ENCODE assay signal across 23 cellular contexts in genomic region chr2:100584811-100585210, GRCh38.
"Had no signal": no experiment of that assay in that cellular context is flagged by ENCODE, and none has a peak within 500 bp of the region (broad histone marks: within the 10 kb centered on the region; RNA-seq: fewer than 3 reads in every experiment).

No MANE protein-coding gene starts in this region.

- H3K27ac ChIP-seq: brain microvascular endothelial cell, esophagus muscularis mucosa, gastroesophageal sphincter, heart left ventricle, left ventricle myocardium inferior, neural progenitor cell, tibial nerve, uterus, VCaP had no signal

- H3K36me3 ChIP-seq: brain microvascular endothelial cell, esophagus muscularis mucosa, gastroesophageal sphincter, heart left ventricle, left ventricle myocardium inferior, neural progenitor cell, tibial nerve, uterus had no signal

- H3K27me3 ChIP-seq: brain microvascular endothelial cell, esophagus muscularis mucosa, gastroesophageal sphincter, heart left ventricle, neural progenitor cell, tibial nerve, uterus had no signal

- DNase-seq: activated CD4-positive, alpha-beta T cell treated with anti-CD3 and anti-CD28 coated beads, Interleukin-2, amount 50 U/mL, for 4 hours; activated CD4-positive, CD25-positive, alpha-beta regulatory T cell treated with anti-CD3 and anti-CD28 coated beads, Interleukin-2, amount 50 U/mL, for 72 hours; activated naive CD4-positive, alpha-beta T cell treated with anti-CD3 and anti-CD28 coated beads for 36 hours; activated T-cell treated with anti-CD3 and anti-CD28 coated beads, Interleukin-2, amount 50 U/mL, for 4 hours; aorta; brain microvascular endothelial cell; cortex of kidney; effector CD4-positive, alpha-beta T cell; heart left ventricle; kidney glomerular epithelial cell; left ventricle myocardium inferior; stimulated activated CD4-positive, alpha-beta T cell treated with anti-CD3 and anti-CD28 coated beads, Interleukin-12 subunit alpha, Interleukin-12 subunit beta, amount 100 ng/mL, for 4 hours; stimulated activated CD4-positive, alpha-beta T cell treated with anti-CD3 and anti-CD28 coated beads, Interleukin-2, amount 100 ng/mL, for 24 hours; T-helper 9 cell; uterus had no signal

- H3K4me3 ChIP-seq: esophagus muscularis mucosa, gastroesophageal sphincter, heart left ventricle, left ventricle myocardium inferior, neural progenitor cell, tibial nerve, uterus had no signal

- H3K27ac Mint-ChIP-seq: activated naive CD4-positive, alpha-beta T cell treated with anti-CD3 and anti-CD28 coated beads for 36 hours; neural progenitor cell; progenitor cell of endocrine pancreas; stimulated activated naive CD8-positive, alpha-beta T cell treated with anti-CD3 and anti-CD28 coated beads, Interleukin-15, Interleukin-2, amounts not matched to agents 100 ng/mL and 50 ng/mL, for 24 hours had no signal

- H3K4me1 Mint-ChIP-seq: neural progenitor cell had no signal

- H3K4me3 Mint-ChIP-seq: activated naive CD4-positive, alpha-beta T cell treated with anti-CD3 and anti-CD28 coated beads for 36 hours; activated T-cell treated with anti-CD3 and anti-CD28 coated beads, Interleukin-2, amount 50 U/mL, for 4 hours; neural progenitor cell; stimulated activated naive CD8-positive, alpha-beta T cell treated with anti-CD3 and anti-CD28 coated beads, Interleukin-15, Interleukin-2, amounts not matched to agents 100 ng/mL and 50 ng/mL, for 24 hours; T-cell had no signal

- H3K9me3 ChIP-seq: esophagus muscularis mucosa, gastroesophageal sphincter, heart left ventricle, left ventricle myocardium inferior, uterus had no signal

- ATAC-seq: activated T-cell treated with anti-CD3 and anti-CD28 coated beads, Interleukin-2, amount 50 U/mL, for 4 hours; gastroesophageal sphincter; heart left ventricle; T-cell had no signal

- H3K4me1 ChIP-seq: gastroesophageal sphincter, left ventricle myocardium inferior, neural progenitor cell, uterus had no signal

- H3K36me3 Mint-ChIP-seq: neural progenitor cell, T-cell had no signal

- H3K27me3 Mint-ChIP-seq: stimulated activated naive CD8-positive, alpha-beta T cell treated with anti-CD3 and anti-CD28 coated beads, Interleukin-15, Interleukin-2, amounts not matched to agents 100 ng/mL and 50 ng/mL, for 24 hours had no signal

- H3K9me3 Mint-ChIP-seq: activated naive CD4-positive, alpha-beta T cell treated with anti-CD3 and anti-CD28 coated beads for 36 hours; activated T-cell treated with anti-CD3 and anti-CD28 coated beads, Interleukin-2, amount 50 U/mL, for 4 hours; neural progenitor cell; stimulated activated naive CD8-positive, alpha-beta T cell treated with anti-CD3 and anti-CD28 coated beads, Interleukin-15, Interleukin-2, amounts not matched to agents 100 ng/mL and 50 ng/mL, for 24 hours; T-cell had no signal
